In genomic region chr3:142663865-142664264, GRCh38 we compare ENCODE assay signal across 20 cellular contexts. TPM values are rescaled to one million over a fixed set of nuclear protein-coding genes. Genes with fewer than 3 reads are reported as not detected.
DNase-seq lines count a peak whose midpoint lies in the region; ATAC-seq and TF ChIP-seq lines count a peak whose summit lies in the region.
"Had no signal": no experiment of that assay in that cellular context is flagged by ENCODE, and none has a peak within 500 bp of the region (broad histone marks: within the 10 kb centered on the region; RNA-seq: fewer than 3 reads in every experiment).

No MANE protein-coding gene starts in this region.

- H3K36me3 ChIP-seq in duodenal mucosa (ENCODE audit: control insufficient read depth in 1 of 2, insufficient read depth in 2 of 2, low read length in 2 of 2) (peaks cover 0 to 5% of the 10 kb centered on the region in 2 donors), right lobe of liver (no peaks in the 10 kb centered on the region), testis (ENCODE audit: low read depth, missing control alignments) (no peaks in the 10 kb centered on the region), breast epithelium (no peaks in the 10 kb centered on the region)
- H3K36me3 ChIP-seq: BLaER1, SJCRH30 had no signal

- no peak for TF ChIP-seq CTCF in right lobe of liver (IDR thresholded peaks at IDR 0.05)
- no peak for TF ChIP-seq CTCF in testis (IDR thresholded peaks at IDR 0.05)
- TF ChIP-seq CTCF in breast epithelium (IDR thresholded peaks at IDR 0.05) = no peak

- no peak overlapping the region for H3K9ac ChIP-seq in duodenal mucosa (ENCODE audit: low read depth in 1 of 2, low read length in 2 of 2)
- H3K9ac ChIP-seq: BLaER1 had no signal

- H3K9me3 ChIP-seq in duodenal mucosa (ENCODE audit: control insufficient read depth in 1 of 2, low read length in 2 of 2) (no peaks in the 10 kb centered on the region), right lobe of liver (no peaks in the 10 kb centered on the region), testis (no peaks in the 10 kb centered on the region), breast epithelium (no peaks in the 10 kb centered on the region)
- H3K9me3 ChIP-seq: BLaER1, SJCRH30 had no signal

- H3K27ac ChIP-seq in duodenal mucosa (ENCODE audit: low read depth, low read length) = peak overlapping the region; percentile 34
- H3K27ac ChIP-seq in right lobe of liver = peak overlapping the region; percentile 70 to 79 (median 73)
- H3K27ac ChIP-seq in testis = no peak overlapping the region
- no peak overlapping the region for H3K27ac ChIP-seq in breast epithelium
- H3K27ac ChIP-seq: 22Rv1, BLaER1, SJCRH30 had no signal

- TF ChIP-seq POLR2A in right lobe of liver (IDR thresholded peaks at IDR 0.05) (no peak), testis (IDR thresholded peaks at IDR 0.05) (no peak), breast epithelium (IDR thresholded peaks at IDR 0.05) (no peak)

- intact Hi-C loops in right lobe of liver (cut with DNase I) = no loop called here
- intact Hi-C loops in testis (cut with DNase I; ENCODE audit: low total_unique reads) = no loop called here
- intact Hi-C loops in breast epithelium (cut with DNase I; ENCODE audit: low total_unique reads) = no loop called here

- H3K4me3 ChIP-seq in duodenal mucosa (ENCODE audit: low read depth in 1 of 2, low read length in 2 of 2) (peak overlapping the region; percentile 10 to 19), right lobe of liver (peak overlapping the region in 1 of 3 donors; percentile 27), testis (no peak overlapping the region), breast epithelium (no peak overlapping the region)
- H3K4me3 ChIP-seq: BLaER1, SJCRH30 had no signal

- H3K4me1 ChIP-seq in duodenal mucosa (ENCODE audit: control insufficient read depth in 1 of 2, insufficient read depth in 2 of 2, low read length in 2 of 2) = peaks cover 8 to 27% of the 10 kb centered on the region in 2 donors
- H3K4me1 ChIP-seq in right lobe of liver = peaks cover 0 to 20% (median 7%) of the 10 kb centered on the region in 4 donors
- no peaks in the 10 kb centered on the region for H3K4me1 ChIP-seq in testis
- H3K4me1 ChIP-seq in breast epithelium = no peaks in the 10 kb centered on the region
- H3K4me1 ChIP-seq: SJCRH30 had no signal

- H3K27me3 ChIP-seq in duodenal mucosa (ENCODE audit: control insufficient read depth in 1 of 2, insufficient read depth in 2 of 2, low read length in 2 of 2) (no peaks in the 10 kb centered on the region), right lobe of liver (no peaks in the 10 kb centered on the region), testis (no peaks in the 10 kb centered on the region), breast epithelium (no peaks in the 10 kb centered on the region)
- H3K27me3 ChIP-seq: BLaER1, SJCRH30 had no signal

- DNase-seq in NCI-H146 (lab: John Stamatoyannopoulos, UW) (peak; percentile 27), NCI-H146 treated with DMSO at 0.1 percent for 48 hours (lab: John Stamatoyannopoulos, UW; ENCODE audit: unreplicated experiment) (no peak), right lobe of liver (no peak), testis (no peak), pons (ENCODE audit: low spot score) (no peak), breast epithelium (ENCODE audit: low spot score in 2 of 2) (no peak)
- DNase-seq: CD8-positive, alpha-beta memory T cell; GF-D8; H7; Karpas-422; NCI-H1105; NCI-H187; NCI-H226; NCI-H69; OCI-M1; SJCRH30 had no signal

- WGBS in right lobe of liver (ENCODE audit: insufficient coverage, low coverage, low lambda C conversion rate, missing lambda C conversion rate) = 5% methylated on average over 1 of the region's 1 CpG
- WGBS in testis, 2 donors = 86 to 93% methylated on average over 1 of the region's 1 CpG

- ATAC-seq in right lobe of liver (peak; percentile 58 to 76 (median 66)), GM21423 (IDR thresholded peaks at IDR 0.05; ENCODE audit: unreplicated experiment) (no peak)

RNA-seq across cellular contexts. Expression of gene TRPC1, which starts 60.0 kb away (rescaled TPM):
- total RNA-seq in right lobe of liver (1 to 10 TPM in 1 of 6 experiments, under 1 TPM in 5; 0.19 to 2.5 (median 0.51) TPM), testis (10 to 100 TPM; 23.1 to 24.8 TPM), breast epithelium (10 to 100 TPM; 12.5 to 14.8 (median 13.0) TPM)
- polyA plus RNA-seq in testis (ENCODE audit: insufficient read depth, low read depth, low replicate concordance) = 9.2 TPM

Comparison
In these comparisons a context has a peak if more than half of its experiments do, and no peak if none do; other contexts are left out.
1. H3K27ac ChIP-seq: peak in duodenal mucosa (single experiment) and right lobe of liver (3 of 3); none in testis (0 of 2) and breast epithelium (0 of 2).
2. H3K4me3 ChIP-seq: peak in duodenal mucosa (2 of 2); none in testis (0 of 2) and breast epithelium (0 of 3).